ENCODE assay signal across 25 cellular contexts in genomic region chr1:69921501-69921900, GRCh38.
"Had no signal": no experiment of that assay in that cellular context is flagged by ENCODE, and none has a peak within 500 bp of the region (broad histone marks: within the 10 kb centered on the region; RNA-seq: fewer than 3 reads in every experiment).

No MANE protein-coding gene starts in this region.

- DNase-seq: dermis blood vessel endothelial cell; dorsolateral prefrontal cortex; effector CD4-positive, alpha-beta T cell; effector memory CD4-positive, alpha-beta T cell; foreskin keratinocyte; heart left ventricle; hypothalamus; immature natural killer cell; left cardiac atrium; left lung; left ventricle myocardium superior; lower lobe of right lung; mesenchymal stem cell; midbrain; naive thymus-derived CD4-positive, alpha-beta T cell; natural killer cell had no signal

- H3K4me1 Mint-ChIP-seq: immature natural killer cell; naive thymus-derived CD4-positive, alpha-beta T cell; natural killer cell had no signal

- H2AFZ ChIP-seq: hepatocyte had no signal

- H3K27me3 Mint-ChIP-seq: naive thymus-derived CD4-positive, alpha-beta T cell had no signal

- H3K4me3 ChIP-seq: coronary artery, dorsolateral prefrontal cortex, esophagus muscularis mucosa, gastroesophageal sphincter, heart left ventricle, hepatocyte, left lung, lower lobe of right lung had no signal

- H3K27ac ChIP-seq: coronary artery, dorsolateral prefrontal cortex, esophagus muscularis mucosa, foreskin keratinocyte, gastroesophageal sphincter, heart left ventricle, hepatocyte, left lung, lower lobe of right lung had no signal

- H3K9me3 ChIP-seq: lower lobe of right lung had no signal

- H3K79me2 ChIP-seq: hepatocyte had no signal

- H3K4me3 Mint-ChIP-seq: immature natural killer cell; naive thymus-derived CD4-positive, alpha-beta T cell; natural killer cell had no signal

- H3K27me3 ChIP-seq: dorsolateral prefrontal cortex, esophagus muscularis mucosa, foreskin keratinocyte, gastroesophageal sphincter, heart left ventricle, hepatocyte, left lung had no signal

- H3K36me3 ChIP-seq: esophagus muscularis mucosa, gastroesophageal sphincter, heart left ventricle, left lung, lower lobe of right lung had no signal

- FAIRE-seq: colon, endothelial cell of umbilical vein, frontal cortex, islet of Langerhans, keratinocyte had no signal

- H3K36me3 Mint-ChIP-seq: natural killer cell had no signal

- H3K4me2 ChIP-seq: hepatocyte had no signal

- ATAC-seq: foreskin keratinocyte; gastroesophageal sphincter; heart left ventricle; left cardiac atrium; left lung; left ventricle myocardium superior; lower lobe of right lung; naive thymus-derived CD4-positive, alpha-beta T cell; natural killer cell had no signal

- H3K27ac Mint-ChIP-seq: immature natural killer cell; naive thymus-derived CD4-positive, alpha-beta T cell; natural killer cell had no signal

- H3K4me1 ChIP-seq: esophagus muscularis mucosa, foreskin keratinocyte, gastroesophageal sphincter, heart left ventricle, left lung, lower lobe of right lung had no signal
